In genomic region chr7:35801392-35802101, GRCh38 we compare ENCODE assay signal across 1 cellular context.
A peak's percentile ranks its signal among the peaks of the same experiment; 100 is the strongest.
TF ChIP-seq lines count a peak whose summit lies in the region.

No MANE protein-coding gene starts in this region.

TF ChIP-seq in K562, 482 proteins besides CTCF, POLR2A, EP300 and RAD21 (continued from another document and continues in another):
- TF ChIP-seq ARID4B (CRISPR knock-in tag; IDR thresholded peaks at IDR 0.05) (0 out of 2 replicates have a peak, but pooled peaks have one; percentile 9), KAT2B (IDR thresholded peaks at IDR 0.05; ENCODE audit: low read depth, low read length) (no peak), ADNP (tag; IDR thresholded peaks at IDR 0.05) (no peak), DACH1 (IDR thresholded peaks at IDR 0.05; ENCODE audit: partially characterized antibody) (no peak), PHF20 (IDR thresholded peaks at IDR 0.05; ENCODE audit: partially characterized antibody) (peak; percentile 26), TRIM28 (IDR thresholded peaks at IDR 0.05) (no peak), TOE1 (IDR thresholded peaks at IDR 0.05; ENCODE audit: borderline replicate concordance) (peak; percentile 49), TOE1 (CRISPR knock-in tag; IDR thresholded peaks at IDR 0.05; ENCODE audit: borderline replicate concordance, low read depth) (no peak), CREM (IDR thresholded peaks at IDR 0.05; ENCODE audit: low read depth) (no peak), ZNF407 (IDR thresholded peaks at IDR 0.05; ENCODE audit: low read depth) (no peak), BRD9 (IDR thresholded peaks at IDR 0.05; ENCODE audit: low read depth, partially characterized antibody) (peak; percentile 44), ZBTB33 (CRISPR knock-in tag; IDR thresholded peaks at IDR 0.05) (no peak), REST (CRISPR knock-in tag; IDR thresholded peaks at IDR 0.05; ENCODE audit: low read depth) (no peak; the same call in 1 of the 2 replicates), SLC30A9 (CRISPR knock-in tag; IDR thresholded peaks at IDR 0.05) (no peak), ZFPM2 (CRISPR knock-in tag; IDR thresholded peaks at IDR 0.05) (no peak), SAFB2 (IDR thresholded peaks at IDR 0.05; ENCODE audit: borderline replicate concordance, low read depth, low read length, severe bottlenecking) (no peak), SIN3B (IDR thresholded peaks at IDR 0.05; ENCODE audit: low read depth) (no peak), MAFG (tag; conservative IDR thresholded peaks at IDR 0.05) (no peak), RBM25 (IDR thresholded peaks at IDR 0.05; ENCODE audit: low read depth, low read length, severe bottlenecking) (no peak), CREB1 (IDR thresholded peaks at IDR 0.05) (no peak), CREB1 (CRISPR knock-in tag; IDR thresholded peaks at IDR 0.05) (no peak), SMC3 (conservative IDR thresholded peaks at IDR 0.05; ENCODE audit: insufficient read depth, low read depth, low read length) (no peak), CHD4 (IDR thresholded peaks at IDR 0.05; ENCODE audit: insufficient read depth, insufficient replicate concordance, low read depth, low read length, poor library complexity, severe bottlenecking) (no peak), NR2F6 (CRISPR knock-in tag; IDR thresholded peaks at IDR 0.05) (no peak), CCAR2 (IDR thresholded peaks at IDR 0.05; ENCODE audit: low read depth, low read length) (no peak), MIER1 (IDR thresholded peaks at IDR 0.05; ENCODE audit: low read depth) (no peak), RUNX1 (IDR thresholded peaks at IDR 0.05; ENCODE audit: low read depth) (no peak), ERF (CRISPR knock-in tag; IDR thresholded peaks at IDR 0.05) (no peak; the same call in 1 of the 2 replicates), MAFK (IDR thresholded peaks at IDR 0.05; ENCODE audit: low read length) (no peak), ZNF184 (CRISPR knock-in tag; IDR thresholded peaks at IDR 0.05) (no peak), BRF2 (IDR thresholded peaks at IDR 0.05; ENCODE audit: borderline replicate concordance, insufficient read depth, insufficient read length) (no peak)
- TF ChIP-seq, protein P1, sequence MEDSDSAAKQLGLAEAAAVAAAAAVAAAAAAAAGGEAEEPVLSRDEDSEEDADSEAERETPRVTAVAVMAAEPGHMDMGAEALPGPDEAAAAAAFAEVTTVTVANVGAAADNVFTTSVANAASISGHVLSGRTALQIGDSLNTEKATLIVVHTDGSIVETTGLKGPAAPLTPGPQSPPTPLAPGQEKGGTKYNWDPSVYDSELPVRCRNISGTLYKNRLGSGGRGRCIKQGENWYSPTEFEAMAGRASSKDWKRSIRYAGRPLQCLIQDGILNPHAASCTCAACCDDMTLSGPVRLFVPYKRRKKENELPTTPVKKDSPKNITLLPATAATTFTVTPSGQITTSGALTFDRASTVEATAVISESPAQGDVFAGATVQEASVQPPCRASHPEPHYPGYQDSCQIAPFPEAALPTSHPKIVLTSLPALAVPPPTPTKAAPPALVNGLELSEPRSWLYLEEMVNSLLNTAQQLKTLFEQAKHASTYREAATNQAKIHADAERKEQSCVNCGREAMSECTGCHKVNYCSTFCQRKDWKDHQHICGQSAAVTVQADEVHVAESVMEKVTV (CRISPR knock-in tag; IDR thresholded peaks at IDR 0.05): no peak
- TF ChIP-seq, protein P2, sequence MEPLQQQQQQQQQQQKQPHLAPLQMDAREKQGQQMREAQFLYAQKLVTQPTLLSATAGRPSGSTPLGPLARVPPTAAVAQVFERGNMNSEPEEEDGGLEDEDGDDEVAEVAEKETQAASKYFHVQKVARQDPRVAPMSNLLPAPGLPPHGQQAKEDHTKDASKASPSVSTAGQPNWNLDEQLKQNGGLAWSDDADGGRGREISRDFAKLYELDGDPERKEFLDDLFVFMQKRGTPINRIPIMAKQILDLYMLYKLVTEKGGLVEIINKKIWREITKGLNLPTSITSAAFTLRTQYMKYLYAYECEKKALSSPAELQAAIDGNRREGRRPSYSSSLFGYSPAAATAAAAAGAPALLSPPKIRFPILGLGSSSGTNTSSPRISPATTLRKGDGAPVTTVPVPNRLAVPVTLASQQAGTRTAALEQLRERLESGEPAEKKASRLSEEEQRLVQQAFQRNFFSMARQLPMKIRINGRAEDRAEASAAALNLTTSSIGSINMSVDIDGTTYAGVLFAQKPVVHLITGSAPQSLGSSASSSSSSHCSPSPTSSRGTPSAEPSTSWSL (CRISPR knock-in tag; IDR thresholded peaks at IDR 0.05; ENCODE audit: borderline replicate concordance): no peak
- TF ChIP-seq, protein P3, sequence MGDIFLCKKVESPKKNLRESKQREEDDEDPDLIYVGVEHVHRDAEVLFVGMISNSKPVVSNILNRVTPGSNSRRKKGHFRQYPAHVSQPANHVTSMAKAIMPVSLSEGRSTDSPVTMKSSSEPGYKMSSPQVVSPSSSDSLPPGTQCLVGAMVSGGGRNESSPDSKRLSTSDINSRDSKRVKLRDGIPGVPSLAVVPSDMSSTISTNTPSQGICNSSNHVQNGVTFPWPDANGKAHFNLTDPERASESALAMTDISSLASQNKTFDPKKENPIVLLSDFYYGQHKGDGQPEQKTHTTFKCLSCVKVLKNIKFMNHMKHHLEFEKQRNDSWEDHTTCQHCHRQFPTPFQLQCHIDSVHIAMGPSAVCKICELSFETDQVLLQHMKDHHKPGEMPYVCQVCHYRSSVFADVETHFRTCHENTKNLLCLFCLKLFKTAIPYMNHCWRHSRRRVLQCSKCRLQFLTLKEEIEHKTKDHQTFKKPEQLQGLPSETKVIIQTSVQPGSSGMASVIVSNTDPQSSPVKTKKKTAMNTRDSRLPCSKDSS (IDR thresholded peaks at IDR 0.05; ENCODE audit: low read depth, partially characterized antibody): no peak
